ENCODE assay signal across 8 cellular contexts in the genomic region with DNA sequence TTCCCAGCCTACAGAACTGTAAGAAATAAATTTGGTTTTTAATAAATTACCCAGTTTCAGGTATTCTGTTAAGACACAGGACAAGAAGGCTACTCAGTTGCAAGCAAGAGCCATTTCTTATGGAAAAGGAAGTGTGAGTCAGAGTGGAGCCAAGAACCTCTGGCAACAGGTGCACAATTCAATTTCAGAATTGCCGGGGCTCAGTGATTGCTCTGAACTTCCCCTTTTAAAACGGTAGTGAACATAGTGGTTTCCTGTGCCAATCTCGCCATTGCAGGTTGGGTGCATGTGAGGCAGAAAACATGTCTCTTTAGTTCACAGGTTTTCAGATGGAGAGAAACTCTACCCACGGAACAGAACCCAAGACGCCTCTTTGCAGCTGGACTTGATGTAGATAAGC. TPM values are rescaled to one million over a fixed set of nuclear protein-coding genes. Genes with fewer than 3 reads are reported as not detected.
DNase-seq lines count a peak whose midpoint lies in the region; ATAC-seq and TF ChIP-seq lines count a peak whose summit lies in the region.

No MANE protein-coding gene starts in this region.

- no peak overlapping the region for H3K4me3 ChIP-seq in Karpas-422 (ENCODE audit: low read length)

- H4K20me1 ChIP-seq in Karpas-422 (ENCODE audit: insufficient read depth, low read depth, low read length) = no peaks in the 10 kb centered on the region; the same call in 1 of the 2 replicates

- DNase-seq in Karpas-422 (peak; percentile 71), dermis blood vessel endothelial cell (peak; percentile 72), amygdala (lab: John Stamatoyannopoulos, UW) (no peak), HCEC 1CT (no peak), anterior cingulate cortex (lab: John Stamatoyannopoulos, UW) (no peak), midbrain (lab: John Stamatoyannopoulos, UW) (no peak)

- no peak overlapping the region for H3K4me2 ChIP-seq in Karpas-422 (ENCODE audit: low read depth, low read length, poor library complexity, severe bottlenecking)

- no peaks in the 10 kb centered on the region for H3K27me3 ChIP-seq in Karpas-422 (ENCODE audit: low read length)

- ATAC-seq in GM18505 (IDR thresholded peaks at IDR 0.05; ENCODE audit: unreplicated experiment) = peak; percentile 50
- peak; percentile 76 for ATAC-seq in GM21619 (IDR thresholded peaks at IDR 0.05; ENCODE audit: unreplicated experiment)

- no peaks in the 10 kb centered on the region for H3K9me2 ChIP-seq in Karpas-422 (replicated peaks; ENCODE audit: insufficient read depth, low read length)

- no peaks in the 10 kb centered on the region for H3K9me3 ChIP-seq in Karpas-422 (ENCODE audit: low read length)

- H2AFZ ChIP-seq in Karpas-422 (ENCODE audit: low read length) = no peak overlapping the region

- TF ChIP-seq POLR2A in GM18505 (IDR thresholded peaks at IDR 0.05; ENCODE audit: borderline replicate concordance, extremely low read depth, insufficient read depth, insufficient read length) = no peak

- H3K9ac ChIP-seq in Karpas-422 (ENCODE audit: low read length) = no peak overlapping the region

- no peak overlapping the region for H3K27ac ChIP-seq in Karpas-422 (ENCODE audit: low read length)

- H3K79me2 ChIP-seq in Karpas-422 (ENCODE audit: low read length) = no peaks in the 10 kb centered on the region

- H3K36me3 ChIP-seq in Karpas-422 (ENCODE audit: insufficient read depth, low read length) = 0 out of 2 replicates have a peak, but pooled peaks cover 5% of the 10 kb centered on the region

- peaks cover 18% of the 10 kb centered on the region for H3K4me1 ChIP-seq in Karpas-422 (ENCODE audit: low read length)

RNA-seq across cellular contexts. Expression of gene PIGT, which starts 16.4 kb away (rescaled TPM):
- total RNA-seq in Karpas-422 (2014; rRNA removed; shearing (Covaris generic); ENCODE audit: low replicate concordance) = 53.4 and 80.1 TPM in 2 replicates
- 23.8 and 32.4 TPM in 2 replicates for total RNA-seq in dermis blood vessel endothelial cell

RNA-seq across cellular contexts. Expression of gene DBNDD2, which starts 24.2 kb away (rescaled TPM):
- total RNA-seq in Karpas-422 (2014; rRNA removed; shearing (Covaris generic); ENCODE audit: low replicate concordance) = 0.22 TPM in 1 of 2 replicates, not detected in the other
- total RNA-seq in dermis blood vessel endothelial cell = 3.4 and 8.9 TPM in 2 replicates

RNA-seq across cellular contexts. Expression of gene WFDC2, which starts 37.3 kb away (rescaled TPM):
- not detected in 2 replicates for total RNA-seq in Karpas-422 (2014; rRNA removed; shearing (Covaris generic); ENCODE audit: low replicate concordance)
- total RNA-seq in dermis blood vessel endothelial cell = not detected in 2 replicates

RNA-seq across cellular contexts. Expression of gene TP53TG5, which starts 54.2 kb away (rescaled TPM):
- not detected in 2 replicates for total RNA-seq in Karpas-422 (2014; rRNA removed; shearing (Covaris generic); ENCODE audit: low replicate concordance)
- not detected in 2 replicates for total RNA-seq in dermis blood vessel endothelial cell

Comparison
In these comparisons a context has a peak if more than half of its experiments do, and no peak if none do; other contexts are left out.
1. DNase-seq: peak in Karpas-422 (single experiment) and dermis blood vessel endothelial cell (single experiment); none in amygdala (0 of 56), HCEC 1CT (single experiment), anterior cingulate cortex (0 of 58) and midbrain (single experiment).